ENCODE assay signal across 20 cellular contexts in the genomic region with DNA sequence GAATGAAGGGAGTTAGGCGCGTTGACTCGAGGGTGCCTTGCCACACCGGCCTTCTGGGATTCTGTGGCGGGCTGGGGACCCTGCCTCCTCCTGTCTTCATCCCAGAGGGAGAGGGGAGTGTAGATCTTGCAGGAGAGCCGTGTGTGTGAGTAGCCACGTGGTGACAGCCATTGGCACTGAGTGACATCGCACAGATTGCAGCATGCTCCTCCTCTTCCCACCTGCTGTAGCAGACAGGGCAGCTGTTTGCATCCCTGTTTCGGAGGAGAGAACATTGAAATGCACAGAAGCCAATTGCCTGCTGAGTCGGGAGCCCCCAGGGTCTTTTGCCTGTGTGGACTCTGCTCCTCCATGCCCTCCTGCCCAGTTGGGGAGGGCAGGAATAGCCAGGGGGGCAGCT.
DNase-seq lines count a peak whose midpoint lies in the region; FAIRE-seq and TF ChIP-seq lines count a peak whose summit lies in the region.
"Had no signal": no experiment of that assay in that cellular context is flagged by ENCODE, and none has a peak within 500 bp of the region (broad histone marks: within the 10 kb centered on the region; RNA-seq: fewer than 3 reads in every experiment).

No MANE protein-coding gene starts in this region.

- H3K27ac ChIP-seq in iPS-20b (ENCODE audit: low read length), result no peak overlapping the region
- no peak overlapping the region for H3K27ac ChIP-seq in small intestine (ENCODE audit: low read depth in 1 of 2, low read length in 1 of 2)
- H3K27ac ChIP-seq in CD4-positive, alpha-beta memory T cell (ENCODE audit: low read depth, low read length), result no peak overlapping the region

- CTCF ChIA-PET in CD4-positive, alpha-beta memory T cell (lab: Charles Lee; ENCODE audit: partially characterized antibody), result interaction anchor here (1.4 kb wide), 1 partner anchor 17 kb away, joined by 3 read pairs; no protein-coding TSS in a partner anchor

- peak overlapping the region; percentile 12; the same call in 1 of the 2 replicates for H3K9ac ChIP-seq in iPS-20b (ENCODE audit: low read depth, low read length)

- H3K9me3 ChIP-seq in iPS-20b (ENCODE audit: insufficient read depth, low read depth, low read length), result no peaks in the 10 kb centered on the region
- no peaks in the 10 kb centered on the region for H3K9me3 ChIP-seq in small intestine (ENCODE audit: control insufficient read depth, low read depth)
- H3K9me3 ChIP-seq in CD4-positive, alpha-beta memory T cell (ENCODE audit: control insufficient read depth in 1 of 2, low read length in 2 of 2), result no peaks in the 10 kb centered on the region

- peaks cover 0 to 1% (median 0%) of the 10 kb centered on the region in 4 donors for H3K4me1 Mint-ChIP-seq in CD4-positive, alpha-beta memory T cell
- H3K4me1 Mint-ChIP-seq: IgD-negative memory B cell had no signal

- in situ Hi-C loops in KBM-7 (cut with MboI; ENCODE audit: low pct_unique_long_range_greater_than_20kb, low sequenced_read_pairs), result no loop called here

- no peaks in the 10 kb centered on the region for H3K36me3 Mint-ChIP-seq in CD4-positive, alpha-beta memory T cell

- H3K4me1 ChIP-seq in iPS-20b (ENCODE audit: insufficient read depth, low read length) (peaks cover 7% of the 10 kb centered on the region), small intestine (ENCODE audit: control insufficient read depth in 2 of 2, insufficient read depth in 1 of 2, low read depth in 1 of 2, low read length in 1 of 2) (peaks cover 0 to 4% of the 10 kb centered on the region in 2 donors)
- H3K4me1 ChIP-seq in CD4-positive, alpha-beta memory T cell (ENCODE audit: insufficient read depth, low read length), result no peaks in the 10 kb centered on the region

- TF ChIP-seq CTCF in D721Med (IDR thresholded peaks at IDR 0.05; ENCODE audit: insufficient read depth, missing control alignments), result no peak

- H3K9me3 Mint-ChIP-seq in CD4-positive, alpha-beta memory T cell, result no peaks in the 10 kb centered on the region
- H3K9me3 Mint-ChIP-seq: CD4-positive, alpha-beta T cell; IgD-negative memory B cell had no signal

- 65 to 73% (median 72%) methylated on average over 10 of the region's 10 CpGs for WGBS in small intestine, 3 donors

- H3K4me3 ChIP-seq in iPS-20b (ENCODE audit: low read length) (no peak overlapping the region), small intestine (ENCODE audit: low read depth in 1 of 2, low read length in 2 of 2) (no peak overlapping the region)
- H3K4me3 ChIP-seq in CD4-positive, alpha-beta memory T cell (ENCODE audit: low read length in 2 of 2), result no peak overlapping the region

- H3K27me3 Mint-ChIP-seq in CD4-positive, alpha-beta memory T cell, result peaks cover 16 to 20% of the 10 kb centered on the region in 2 donors

- H3K4me3 Mint-ChIP-seq in CD4-positive, alpha-beta memory T cell, result no peak overlapping the region
- H3K4me3 Mint-ChIP-seq: CD4-positive, alpha-beta T cell; HFFc6; IgD-negative memory B cell had no signal

- POLR2A ChIA-PET in CD4-positive, alpha-beta memory T cell (lab: Charles Lee; ENCODE audit: partially characterized antibody), result no interaction called here

- H3K36me3 ChIP-seq in iPS-20b (ENCODE audit: insufficient read depth, low read depth, low read length) (no peaks in the 10 kb centered on the region), small intestine (ENCODE audit: control insufficient read depth in 2 of 2, insufficient read depth in 2 of 2, low read length in 2 of 2) (no peaks in the 10 kb centered on the region)
- H3K36me3 ChIP-seq in CD4-positive, alpha-beta memory T cell (ENCODE audit: insufficient read depth, low read length), result no peaks in the 10 kb centered on the region

- H3K27me3 ChIP-seq in iPS-20b (ENCODE audit: insufficient read depth, low read length) (no peaks in the 10 kb centered on the region), small intestine (ENCODE audit: control insufficient read depth in 2 of 2, insufficient read depth in 2 of 2, low read length in 2 of 2) (peaks cover 0 to 5% of the 10 kb centered on the region in 2 donors)
- no peaks in the 10 kb centered on the region for H3K27me3 ChIP-seq in CD4-positive, alpha-beta memory T cell (ENCODE audit: insufficient read depth, low read length)

- DNase-seq in D721Med (ENCODE audit: insufficient read length, low spot score) (no peak), NCI-H1694 (lab: John Stamatoyannopoulos, UW) (peak; percentile 8), SK-N-DZ (ENCODE audit: low spot score) (peak; percentile 89), EL (no peak), small intestine (no peak), KBM-7 (no peak)
- DNase-seq in CD4-positive, alpha-beta memory T cell, result no peak
- DNase-seq: Calu3; CD4-positive, alpha-beta T cell; DND-41; HFFc6; NCI-H2029 treated with DMSO at 0.1 percent for 48 hours; NCI-H510A; NK-92 treated with Interleukin-12 subunit alpha and Interleukin-12 subunit beta, amount 100 ng/mL, for 24 hours; OCI-M1; SHP77 treated with DMSO at 0.1 percent for 48 hours; T-helper 2 cell had no signal

- no peak overlapping the region for H3K27ac Mint-ChIP-seq in CD4-positive, alpha-beta memory T cell
- H3K27ac Mint-ChIP-seq: CD4-positive, alpha-beta T cell; HFFc6; IgD-negative memory B cell had no signal

- FAIRE-seq in D721Med (lab: Jason Lieb, UNC), result peak; percentile 21
- no peak for FAIRE-seq in small intestine (lab: Jason Lieb, UNC)
- FAIRE-seq: GM12892 had no signal

- intact Hi-C loops in CD4-positive, alpha-beta memory T cell (cut with micrococcal nuclease), result no loop called here

Comparison
In these comparisons a context has a peak if more than half of its experiments do, and no peak if none do; other contexts are left out.
1. DNase-seq: peak in NCI-H1694 (single experiment) and SK-N-DZ (single experiment); none in D721Med (single experiment), EL (single experiment), small intestine (single experiment), KBM-7 (single experiment) and CD4-positive, alpha-beta memory T cell (0 of 5).